ENCODE assay signal across 1 cellular context in the genomic region with DNA sequence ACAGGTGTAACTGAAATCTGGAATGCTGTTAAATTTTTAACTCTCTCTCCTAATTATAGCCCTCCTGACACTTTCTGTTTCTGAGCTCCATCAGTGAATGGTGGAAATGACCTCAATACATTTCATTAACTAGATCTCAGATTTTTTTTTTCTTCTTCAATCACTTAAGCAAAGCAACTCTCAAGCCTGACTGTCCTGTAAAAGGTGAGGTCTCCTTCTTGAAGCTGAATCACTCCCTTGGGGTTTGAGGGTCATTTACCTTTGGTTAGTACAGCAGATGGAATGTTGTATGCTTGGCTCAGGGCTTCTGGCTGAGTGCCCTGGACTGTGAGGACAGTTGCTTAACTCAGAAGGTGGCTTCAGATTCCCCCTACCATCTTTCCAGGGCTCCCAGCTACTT.
TF ChIP-seq lines count a peak whose summit lies in the region.

No MANE protein-coding gene starts in this region.

TF ChIP-seq in HCT116, 20 proteins besides CTCF, POLR2A, EP300 and RAD21 (continued from another document):
- TF ChIP-seq, protein P1, sequence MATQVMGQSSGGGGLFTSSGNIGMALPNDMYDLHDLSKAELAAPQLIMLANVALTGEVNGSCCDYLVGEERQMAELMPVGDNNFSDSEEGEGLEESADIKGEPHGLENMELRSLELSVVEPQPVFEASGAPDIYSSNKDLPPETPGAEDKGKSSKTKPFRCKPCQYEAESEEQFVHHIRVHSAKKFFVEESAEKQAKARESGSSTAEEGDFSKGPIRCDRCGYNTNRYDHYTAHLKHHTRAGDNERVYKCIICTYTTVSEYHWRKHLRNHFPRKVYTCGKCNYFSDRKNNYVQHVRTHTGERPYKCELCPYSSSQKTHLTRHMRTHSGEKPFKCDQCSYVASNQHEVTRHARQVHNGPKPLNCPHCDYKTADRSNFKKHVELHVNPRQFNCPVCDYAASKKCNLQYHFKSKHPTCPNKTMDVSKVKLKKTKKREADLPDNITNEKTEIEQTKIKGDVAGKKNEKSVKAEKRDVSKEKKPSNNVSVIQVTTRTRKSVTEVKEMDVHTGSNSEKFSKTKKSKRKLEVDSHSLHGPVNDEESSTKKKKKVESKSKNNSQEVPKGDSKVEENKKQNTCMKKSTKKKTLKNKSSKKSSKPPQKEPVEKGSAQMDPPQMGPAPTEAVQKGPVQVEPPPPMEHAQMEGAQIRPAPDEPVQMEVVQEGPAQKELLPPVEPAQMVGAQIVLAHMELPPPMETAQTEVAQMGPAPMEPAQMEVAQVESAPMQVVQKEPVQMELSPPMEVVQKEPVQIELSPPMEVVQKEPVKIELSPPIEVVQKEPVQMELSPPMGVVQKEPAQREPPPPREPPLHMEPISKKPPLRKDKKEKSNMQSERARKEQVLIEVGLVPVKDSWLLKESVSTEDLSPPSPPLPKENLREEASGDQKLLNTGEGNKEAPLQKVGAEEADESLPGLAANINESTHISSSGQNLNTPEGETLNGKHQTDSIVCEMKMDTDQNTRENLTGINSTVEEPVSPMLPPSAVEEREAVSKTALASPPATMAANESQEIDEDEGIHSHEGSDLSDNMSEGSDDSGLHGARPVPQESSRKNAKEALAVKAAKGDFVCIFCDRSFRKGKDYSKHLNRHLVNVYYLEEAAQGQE (IDR thresholded peaks at IDR 0.05; ENCODE audit: low read depth) = no peak
- TF ChIP-seq, protein P2, sequence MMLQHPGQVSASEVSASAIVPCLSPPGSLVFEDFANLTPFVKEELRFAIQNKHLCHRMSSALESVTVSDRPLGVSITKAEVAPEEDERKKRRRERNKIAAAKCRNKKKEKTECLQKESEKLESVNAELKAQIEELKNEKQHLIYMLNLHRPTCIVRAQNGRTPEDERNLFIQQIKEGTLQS (IDR thresholded peaks at IDR 0.05) = no peak
- TF ChIP-seq YY1 (IDR thresholded peaks at IDR 0.05; ENCODE audit: extremely low read depth, insufficient replicate concordance, low read depth, low read length) = no peak
